9 cellular contexts compared by ENCODE assay signal in genomic region chr2:20015482-20016083, GRCh38. TPM values are rescaled to one million over a fixed set of nuclear protein-coding genes. Genes with fewer than 3 reads are reported as not detected.
DNase-seq lines count a peak whose midpoint lies in the region; ATAC-seq and TF ChIP-seq lines count a peak whose summit lies in the region.
"Had no signal": no experiment of that assay in that cellular context is flagged by ENCODE, and none has a peak within 500 bp of the region (broad histone marks: within the 10 kb centered on the region; RNA-seq: fewer than 3 reads in every experiment).

No MANE protein-coding gene starts in this region.

- no peak for ATAC-seq in HG03039 (IDR thresholded peaks at IDR 0.05; ENCODE audit: unreplicated experiment)

- H3K4me3 ChIP-seq in HL-60 (replicated peaks; ENCODE audit: insufficient read depth, low read length): no peak overlapping the region

- no peak overlapping the region for H3K27ac ChIP-seq in HL-60 (replicated peaks)

- peaks cover 29% of the 10 kb centered on the region for H3K27me3 ChIP-seq in HL-60 (ENCODE audit: insufficient read depth, poor library complexity, severe bottlenecking)

- peak; percentile 37 for TF ChIP-seq CTCF in HL-60 (IDR thresholded peaks at IDR 0.05; ENCODE audit: insufficient read depth, low read length)

- DNase-seq in DMS 273 (lab: John Stamatoyannopoulos, UW; ENCODE audit: unreplicated experiment) (peak; percentile 76), HL-60 (ENCODE audit: low read depth in 1 of 2, low spot score in 1 of 2) (no peak), NCI-H82 treated with DMSO at 0.1 percent for 48 hours (lab: John Stamatoyannopoulos, UW; ENCODE audit: unreplicated experiment) (peak; percentile 18), dermis blood vessel endothelial cell (peak; percentile 76), medulla oblongata (ENCODE audit: extremely low spot score) (peak; percentile 75)
- DNase-seq in activated CD8-positive, alpha-beta memory T cell treated with anti-CD3 and anti-CD28 coated beads, Interleukin-2, amount 50 U/mL, for 4 hours: no peak
- DNase-seq in NK-92 treated with Interleukin-12 subunit alpha and Interleukin-12 subunit beta, amount 100 ng/mL, for 24 hours (lab: John Stamatoyannopoulos, UW): no peak

RNA-seq across cellular contexts. Expression of gene MATN3, which starts 3.1 kb away (rescaled TPM):
- total RNA-seq in dermis blood vessel endothelial cell: 1.2 and 1.3 TPM in 2 replicates
- total RNA-seq: mononuclear cell had no signal

RNA-seq across cellular contexts. Expression of gene WDR35, which starts 25.7 kb away (rescaled TPM):
- total RNA-seq in dermis blood vessel endothelial cell: 8.7 and 10.5 TPM in 2 replicates

RNA-seq across cellular contexts. Expression of gene LAPTM4A, which starts 35.8 kb away (rescaled TPM):
- total RNA-seq in dermis blood vessel endothelial cell: 79.5 and 134 TPM in 2 replicates

Comparison
In these comparisons a context has a peak if more than half of its experiments do, and no peak if none do; other contexts are left out.
1. DNase-seq: peak in DMS 273 (single experiment), NCI-H82 treated with DMSO at 0.1 percent for 48 hours (single experiment), dermis blood vessel endothelial cell (single experiment) and medulla oblongata (single experiment); none in HL-60 (0 of 2), activated CD8-positive, alpha-beta memory T cell treated with anti-CD3 and anti-CD28 coated beads, Interleukin-2, amount 50 U/mL, for 4 hours (single experiment) and NK-92 treated with Interleukin-12 subunit alpha and Interleukin-12 subunit beta, amount 100 ng/mL, for 24 hours (single experiment).